ENCODE assay signal across 8 cellular contexts in the genomic region with DNA sequence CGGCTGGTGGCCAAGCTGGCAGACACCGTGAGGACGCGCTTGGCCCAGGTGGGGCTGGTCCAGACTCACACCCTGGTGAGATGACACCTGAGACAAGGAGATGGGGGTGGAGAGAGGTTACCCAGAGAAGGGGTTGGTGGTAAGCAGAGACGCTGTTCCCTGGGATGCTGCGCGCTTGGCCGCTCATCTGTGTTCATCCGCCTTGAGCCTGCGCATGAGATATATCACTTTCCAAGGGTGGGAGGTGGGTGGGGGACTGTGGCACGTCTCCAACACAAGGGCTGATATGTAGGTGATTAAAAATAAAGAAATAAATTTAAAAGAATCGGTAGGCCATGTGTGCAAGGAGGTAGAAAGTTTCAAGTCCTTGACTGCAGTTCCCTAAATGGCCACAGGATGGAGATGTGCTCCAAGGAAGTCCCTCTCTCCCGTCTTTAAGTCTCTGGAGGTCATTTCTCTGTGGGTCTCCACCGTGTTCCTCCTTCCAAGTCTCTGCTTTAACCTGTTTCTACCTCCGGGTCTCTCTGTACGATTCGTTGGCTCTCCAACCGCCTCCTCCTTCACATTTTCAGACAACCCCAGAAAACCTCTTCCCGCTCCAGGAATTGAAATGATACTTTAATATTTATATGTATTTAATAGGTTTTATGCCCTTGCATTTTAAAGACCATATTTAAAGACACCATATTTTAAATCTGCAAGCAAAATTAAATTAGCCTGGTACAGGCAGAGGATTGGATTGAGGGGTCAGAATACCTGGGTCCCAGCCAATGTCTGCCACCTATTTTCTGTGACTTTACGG. TPM values are rescaled to one million over a fixed set of nuclear protein-coding genes. Genes with fewer than 3 reads are reported as not detected.
DNase-seq lines count a peak whose midpoint lies in the region; ATAC-seq and TF ChIP-seq lines count a peak whose summit lies in the region.

No MANE protein-coding gene starts in this region.

- CTCF ChIA-PET in Calu3 (lab: Charles Lee): interaction anchor here (0.8 kb wide), 1 partner anchor 29 kb away, joined by 3 read pairs; no protein-coding TSS in a partner anchor

- H3K36me3 ChIP-seq in OCI-LY3 (replicated peaks; ENCODE audit: low read depth, low read length): no peaks in the 10 kb centered on the region
- H3K36me3 ChIP-seq in stomach: no peaks in the 10 kb centered on the region

- intact Hi-C loops in Calu3 (cut with micrococcal nuclease; ENCODE audit: unreplicated experiment): loop anchor here (1.0 kb wide), 1 partner anchor 24 kb away; no protein-coding TSS in a partner anchor
- intact Hi-C loops in natural killer cell (cut with micrococcal nuclease): loop anchor here (1.0 to 2.0 kb wide), 2 partner anchors 17 to 24 kb away; a partner anchor contains a TSS
- intact Hi-C loops in stomach (cut with DNase I; ENCODE audit: low total_unique reads): no loop called here

- H3K4me3 Mint-ChIP-seq in Calu3 (ENCODE audit: low read depth, unreplicated experiment) (no peak overlapping the region), natural killer cell (no peak overlapping the region)

- H3K27me3 Mint-ChIP-seq in Calu3 (ENCODE audit: unreplicated experiment): no peaks in the 10 kb centered on the region
- no peaks in the 10 kb centered on the region for H3K27me3 Mint-ChIP-seq in natural killer cell (ENCODE audit: low read depth in 2 of 2)

- H3K79me2 ChIP-seq in OCI-LY3 (ENCODE audit: low read length): no peaks in the 10 kb centered on the region

- H3K4me1 Mint-ChIP-seq in Calu3 (ENCODE audit: low read depth, unreplicated experiment) (no peaks in the 10 kb centered on the region), natural killer cell (peaks cover 6 to 24% of the 10 kb centered on the region in 2 donors)

- no peaks in the 10 kb centered on the region for H3K9me3 ChIP-seq in OCI-LY3 (ENCODE audit: insufficient read depth, low read length)
- no peaks in the 10 kb centered on the region for H3K9me3 ChIP-seq in stomach

- no peaks in the 10 kb centered on the region for H3K36me3 Mint-ChIP-seq in Calu3 (ENCODE audit: insufficient read depth, unreplicated experiment)
- H3K36me3 Mint-ChIP-seq in natural killer cell: no peaks in the 10 kb centered on the region

- ATAC-seq in natural killer cell (peak; percentile 73 to 88 (median 82)), HG02885 (IDR thresholded peaks at IDR 0.05; ENCODE audit: poor library complexity, unreplicated experiment) (no peak)

- 52 to 56% (median 53%) methylated on average over 19 to 20 of the region's 20 CpGs for WGBS in stomach, 5 donors

- H3K4me2 ChIP-seq in OCI-LY3 (ENCODE audit: low read length): peak overlapping the region; percentile 49

- no peaks in the 10 kb centered on the region for H3K9me3 Mint-ChIP-seq in Calu3 (ENCODE audit: low read depth, unreplicated experiment)
- no peaks in the 10 kb centered on the region for H3K9me3 Mint-ChIP-seq in natural killer cell

- H3K4me3 ChIP-seq in OCI-LY3 (ENCODE audit: low read length): 0 out of 2 replicates have a peak overlapping the region, but pooled peaks have one; percentile 23
- H3K4me3 ChIP-seq in stomach: no peak overlapping the region

- H2AFZ ChIP-seq in OCI-LY3 (ENCODE audit: low read depth, low read length): peak overlapping the region; percentile 80

- no peak overlapping the region for H3K27ac ChIP-seq in OCI-LY3 (ENCODE audit: low read length)
- H3K27ac ChIP-seq in stomach: no peak overlapping the region

- H3K27me3 ChIP-seq in OCI-LY3 (ENCODE audit: low read depth, low read length) (no peaks in the 10 kb centered on the region), stomach (no peaks in the 10 kb centered on the region)

- TF ChIP-seq CTCF in Calu3 (IDR thresholded peaks at IDR 0.05; ENCODE audit: unreplicated experiment) (peak; percentile 82), OCI-LY3 (IDR thresholded peaks at IDR 0.05; ENCODE audit: low read depth, low read length) (peak; percentile 91), natural killer cell (IDR thresholded peaks at IDR 0.05) (peak; percentile 94), stomach (IDR thresholded peaks at IDR 0.05) (peak in 6 of 7 experiments; percentile 63 to 98 (median 94))

- no peak overlapping the region for H3K27ac Mint-ChIP-seq in Calu3 (ENCODE audit: unreplicated experiment)
- no peak overlapping the region for H3K27ac Mint-ChIP-seq in natural killer cell

- H3K4me1 ChIP-seq in OCI-LY3 (ENCODE audit: low read length) (peaks cover 7% of the 10 kb centered on the region; the same call in 1 of the 2 replicates), stomach (peaks cover 0 to 9% (median 6%) of the 10 kb centered on the region in 4 donors)

- TF ChIP-seq EP300 in stomach (IDR thresholded peaks at IDR 0.05): no peak

- H4K20me1 ChIP-seq in OCI-LY3 (ENCODE audit: insufficient read depth, low read length): no peaks in the 10 kb centered on the region

- H3K9ac ChIP-seq in OCI-LY3 (ENCODE audit: low read length): 0 out of 2 replicates have a peak overlapping the region, but pooled peaks have one; percentile 30

- in situ Hi-C loops in KBM-7 (cut with MboI; ENCODE audit: low pct_unique_long_range_greater_than_20kb, low sequenced_read_pairs): no loop called here

- DNase-seq in Calu3 (peak; percentile 82), KBM-7 (peak; percentile 90), activated T-cell treated with anti-CD3 and anti-CD28 coated beads for 1 hour (ENCODE audit: low read depth) (peak; percentile 64), erythroblast (lab: John Stamatoyannopoulos, UW) (peak; percentile 82 to 89), natural killer cell (peak; percentile 60), stomach (peak; percentile 85)

- no TSS peak for BruUV-seq in Calu3 (replicated peaks; lab: Mats Ljungman, UMichigan)

- TF ChIP-seq POLR2A in erythroblast (IDR thresholded peaks at IDR 0.05; ENCODE audit: low read length) (no peak), stomach (IDR thresholded peaks at IDR 0.05) (no peak)

RNA-seq across cellular contexts. Expression of a gene that starts 4.5 kb away (rescaled TPM):
- not detected in 2 replicates for total RNA-seq in Calu3 (2022)
- total RNA-seq in natural killer cell: 1 to 10 TPM; 3.3 to 4.1 (median 4.0) TPM
- total RNA-seq in stomach: under 1 TPM in 1 of 5 donors, not detected in 4; 0.55 TPM
- polyA plus RNA-seq in stomach: not detected

RNA-seq across cellular contexts. Expression of a gene that starts 7.6 kb away (rescaled TPM):
- total RNA-seq in Calu3 (2022) (129 and 143 TPM in 2 replicates), natural killer cell (10 to 100 TPM; 32.6 to 52.5 (median 36.6) TPM), stomach (10 to 100 TPM; 46.1 to 81.1 (median 52.7) TPM)
- 10 to 100 TPM; 68.1 to 84.9 (median 71.7) TPM for polyA plus RNA-seq in stomach

RNA-seq across cellular contexts. Expression of a gene that starts 11.7 kb away (rescaled TPM):
- 66.2 and 93.6 TPM in 2 replicates for total RNA-seq in Calu3 (2022)
- under 1 TPM; 0.08 to 0.21 (median 0.14) TPM for total RNA-seq in natural killer cell
- total RNA-seq in stomach: 10 to 100 TPM in 4 of 5 donors, 1 to 10 TPM in 1; 5.2 to 22.2 (median 14.0) TPM
- 1 to 10 TPM; 1.2 to 4.7 (median 1.3) TPM for polyA plus RNA-seq in stomach

RNA-seq across cellular contexts. Expression of a gene that starts 17.3 kb away (rescaled TPM):
- total RNA-seq in Calu3 (2022): 52.4 and 57.0 TPM in 2 replicates
- total RNA-seq in natural killer cell: 10 to 100 TPM; 19.3 to 27.3 (median 22.1) TPM
- total RNA-seq in stomach: 10 to 100 TPM in 3 of 5 donors, 1 to 10 TPM in 2; 9.0 to 15.6 (median 12.9) TPM
- 10 to 100 TPM; 11.2 to 24.1 (median 19.9) TPM for polyA plus RNA-seq in stomach

RNA-seq across cellular contexts. Expression of a gene that starts 35.2 kb away (rescaled TPM):
- total RNA-seq in Calu3 (2022): 0.27 TPM in 1 of 2 replicates, not detected in the other
- total RNA-seq in natural killer cell: not detected
- not detected for total RNA-seq in stomach
- under 1 TPM in 2 of 3 donors, not detected in 1; 0.33 to 0.37 TPM for polyA plus RNA-seq in stomach

Comparison
In these comparisons a context has a peak if more than half of its experiments do, and no peak if none do; other contexts are left out.
1. RNA of a gene that starts 11.7 kb away (total RNA-seq): 66.2 to 93.6 TPM in Calu3 and 5.2 to 22.2 TPM in stomach; 0.08 to 0.21 TPM in natural killer cell; every median in the first group is over 4 times any median in the second.
2. Peak in every context shown above with its lines, with median percentiles within 50 percentile points of each other: DNase-seq and CTCF ChIP-seq.